In the genomic region with DNA sequence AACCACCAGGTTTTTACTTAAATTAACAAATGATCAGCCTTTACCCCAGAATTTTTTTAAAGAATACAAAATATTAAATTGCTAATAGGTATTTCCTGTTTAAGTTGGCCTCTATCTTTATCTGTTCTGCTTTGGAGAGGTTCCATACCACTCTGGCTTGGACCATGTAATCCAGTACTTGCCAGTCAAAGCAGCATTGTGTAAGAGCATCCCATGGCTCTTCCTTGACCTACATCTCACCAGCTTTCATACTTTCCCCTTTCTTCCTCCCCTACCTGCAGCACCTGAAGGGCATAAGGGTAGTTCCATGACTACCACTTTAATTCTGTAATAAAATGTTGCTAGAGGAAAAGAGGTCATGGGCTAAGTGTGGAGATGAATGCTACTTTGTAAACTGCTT, we compare ENCODE assay signal across 20 cellular contexts.
DNase-seq lines count a peak whose midpoint lies in the region; ATAC-seq and TF ChIP-seq lines count a peak whose summit lies in the region.
"Had no signal": no experiment of that assay in that cellular context is flagged by ENCODE, and none has a peak within 500 bp of the region (broad histone marks: within the 10 kb centered on the region; RNA-seq: fewer than 3 reads in every experiment).

No MANE protein-coding gene starts in this region.

- H3K27ac ChIP-seq in Panc1 (ENCODE audit: low read length) (peak overlapping the region; percentile 48; the same call in 1 of the 2 replicates), sigmoid colon (no peak overlapping the region)
- H3K27ac ChIP-seq: HL-60 had no signal

- intact Hi-C loops in Panc1 (cut with micrococcal nuclease; ENCODE audit: unreplicated experiment) = no loop called here
- intact Hi-C loops in sigmoid colon (cut with DNase I) = no loop called here

- TF ChIP-seq CTCF in Panc1 (IDR thresholded peaks at IDR 0.05) (no peak), choroid plexus epithelial cell (conservative IDR thresholded peaks at IDR 0.05; ENCODE audit: low read depth, low read length) (no peak), sigmoid colon (IDR thresholded peaks at IDR 0.05) (no peak)

- H3K9me3 ChIP-seq in Panc1 (ENCODE audit: control insufficient read depth, insufficient read depth, low read depth, low read length) (peaks cover 10% of the 10 kb centered on the region; the same call in 1 of the 2 replicates), sigmoid colon (no peaks in the 10 kb centered on the region)

- CTCF ChIA-PET in Panc1 (lab: Charles Lee) = no interaction called here

- H3K4me1 ChIP-seq in Panc1 (ENCODE audit: control insufficient read depth, insufficient read depth, low read length) (peaks cover 27% of the 10 kb centered on the region), sigmoid colon (peaks cover 0 to 16% (median 10%) of the 10 kb centered on the region in 4 donors)

- H3K36me3 ChIP-seq in Panc1 (ENCODE audit: control insufficient read depth, insufficient read depth, low read length) (no peaks in the 10 kb centered on the region), sigmoid colon (no peaks in the 10 kb centered on the region)

- in situ Hi-C loops in Panc1 (cut with HindIII; ENCODE audit: low pct_unique_long_range_greater_than_20kb, low sequenced_read_pairs) = no loop called here

- no peaks in the 10 kb centered on the region for H3K27me3 ChIP-seq in Panc1 (ENCODE audit: control insufficient read depth, insufficient read depth, low read length)
- H3K27me3 ChIP-seq in sigmoid colon = no peaks in the 10 kb centered on the region

- POLR2A ChIA-PET in Panc1 (lab: Charles Lee) = no interaction called here

- BruUV-seq in Panc1 (replicated peaks; lab: Mats Ljungman, UMichigan) = no TSS peak

- no peak for TF ChIP-seq EP300 in sigmoid colon (IDR thresholded peaks at IDR 0.05)

- DNase-seq in AG20443 (ENCODE audit: low spot score) (peak; percentile 16), Panc1 (ENCODE audit: low read depth, low spot score) (no peak), choroid plexus epithelial cell (ENCODE audit: low read depth) (peak; percentile 72), fibroblast of the conjunctiva (ENCODE audit: low read depth) (peak; percentile 49), sigmoid colon (no peak), KG1 (lab: John Stamatoyannopoulos, UW) (no peak), NCI-H446 (lab: John Stamatoyannopoulos, UW) (no peak)
- DNase-seq: C1 segment of cervical spinal cord; CD8-positive, alpha-beta memory T cell; DMS79; H9; Karpas-422; MM.1S; NCI-H1092; NCI-H146; NCI-H2029 treated with DMSO at 0.1 percent for 48 hours; NCI-H510A treated with DMSO at 0.1 percent for 48 hours; NCI-H774 had no signal

- no peak for TF ChIP-seq POLR2A in sigmoid colon (IDR thresholded peaks at IDR 0.05)

- ATAC-seq in Panc1 (no peak), HG03175 (IDR thresholded peaks at IDR 0.05; ENCODE audit: unreplicated experiment) (no peak)

- H3K4me3 ChIP-seq in Panc1 (ENCODE audit: low read depth in 2 of 2, low read length in 2 of 2) (no peak overlapping the region), choroid plexus epithelial cell (ENCODE audit: low read depth, low read length) (no peak overlapping the region), sigmoid colon (no peak overlapping the region)

Comparison
In these comparisons a context has a peak if more than half of its experiments do, and no peak if none do; other contexts are left out.
1. DNase-seq: peak in AG20443 (single experiment), choroid plexus epithelial cell (single experiment) and fibroblast of the conjunctiva (single experiment); none in Panc1 (single experiment), sigmoid colon (single experiment), KG1 (single experiment) and NCI-H446 (0 of 2).